Comparison of ENCODE assay signal across 15 cellular contexts in the genomic region with DNA sequence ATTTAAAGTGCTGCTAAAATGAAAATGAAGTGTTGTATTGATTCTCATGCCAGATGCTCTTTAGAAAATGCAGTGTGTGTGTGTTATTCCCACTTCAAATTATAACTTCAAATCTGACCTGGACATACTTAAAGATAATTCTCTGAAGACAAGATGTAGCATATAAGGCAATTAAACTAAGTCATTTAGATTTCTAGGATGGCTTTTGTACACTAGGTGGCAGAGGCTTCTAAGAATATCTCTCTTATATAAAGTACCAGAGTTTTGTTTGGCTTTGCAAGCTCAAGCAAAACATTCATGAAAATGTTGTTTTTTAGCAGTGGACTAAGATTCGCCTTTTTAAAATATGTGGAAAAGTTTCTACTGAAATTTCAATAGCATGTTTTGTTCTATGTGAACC.
DNase-seq lines count a peak whose midpoint lies in the region; ATAC-seq and TF ChIP-seq lines count a peak whose summit lies in the region.
"Had no signal": no experiment of that assay in that cellular context is flagged by ENCODE, and none has a peak within 500 bp of the region (broad histone marks: within the 10 kb centered on the region; RNA-seq: fewer than 3 reads in every experiment).

No MANE protein-coding gene starts in this region.

- no peak overlapping the region for H3K4me3 Mint-ChIP-seq in chondrocyte (ENCODE audit: unreplicated experiment)
- H3K4me3 Mint-ChIP-seq: activated CD4-positive, alpha-beta T cell treated with anti-CD3 and anti-CD28 coated beads, Interleukin-2, amount 10 ng/mL, durations not matched to agents 7 days and 5 days; activated T-cell treated with anti-CD3 and anti-CD28 coated beads, Interleukin-2, amount 50 U/mL, for 72 hours had no signal

- H3K9me3 ChIP-seq in left ventricle myocardium inferior (replicated peaks) (no peaks in the 10 kb centered on the region), OCI-LY3 (ENCODE audit: insufficient read depth, low read length) (no peaks in the 10 kb centered on the region), transverse colon (no peaks in the 10 kb centered on the region)
- H3K9me3 ChIP-seq: psoas muscle, uterus had no signal

- in situ Hi-C loops in transverse colon (cut with MboI; ENCODE audit: low pct_ligation_motif_present in 1 of 4, low pct_unique_long_range_greater_than_20kb in 1 of 4, low sequenced_read_pairs in 3 of 4) = no loop called here

- H3K4me3 ChIP-seq in left ventricle myocardium inferior (no peak overlapping the region), OCI-LY3 (ENCODE audit: low read length) (no peak overlapping the region), transverse colon (no peak overlapping the region)
- H3K4me3 ChIP-seq: psoas muscle, uterus had no signal

- intact Hi-C loops in left ventricle myocardium inferior (cut with micrococcal nuclease) (no loop called here), left ventricle myocardium superior (cut with micrococcal nuclease) (no loop called here), transverse colon (cut with DNase I; ENCODE audit: low total_unique reads) (no loop called here)

- peaks cover 3% of the 10 kb centered on the region for H3K4me1 Mint-ChIP-seq in chondrocyte (ENCODE audit: low read depth)
- H3K4me1 Mint-ChIP-seq: activated CD4-positive, alpha-beta T cell treated with anti-CD3 and anti-CD28 coated beads, Interleukin-2, amount 10 ng/mL, durations not matched to agents 7 days and 5 days had no signal

- peaks cover 4% of the 10 kb centered on the region for H3K27me3 Mint-ChIP-seq in chondrocyte (ENCODE audit: low read depth)
- H3K27me3 Mint-ChIP-seq: activated CD4-positive, alpha-beta T cell treated with anti-CD3 and anti-CD28 coated beads, Interleukin-2, amount 10 ng/mL, durations not matched to agents 7 days and 5 days had no signal

- H3K4me1 ChIP-seq in left ventricle myocardium inferior (no peaks in the 10 kb centered on the region), OCI-LY3 (ENCODE audit: low read length) (no peaks in the 10 kb centered on the region), transverse colon (no peaks in the 10 kb centered on the region)
- H3K4me1 ChIP-seq: psoas muscle, uterus had no signal

- no peaks in the 10 kb centered on the region for H3K79me2 ChIP-seq in OCI-LY3 (ENCODE audit: low read length)

- no peak overlapping the region for H3K27ac Mint-ChIP-seq in chondrocyte (ENCODE audit: unreplicated experiment)
- H3K27ac Mint-ChIP-seq: activated CD4-positive, alpha-beta T cell treated with anti-CD3 and anti-CD28 coated beads, Interleukin-2, amount 10 ng/mL, durations not matched to agents 7 days and 5 days; activated T-cell treated with anti-CD3 and anti-CD28 coated beads, Interleukin-2, amount 50 U/mL, for 72 hours had no signal

- H3K36me3 ChIP-seq in left ventricle myocardium inferior (no peaks in the 10 kb centered on the region), OCI-LY3 (replicated peaks; ENCODE audit: low read depth, low read length) (no peaks in the 10 kb centered on the region), transverse colon (no peaks in the 10 kb centered on the region)
- H3K36me3 ChIP-seq: uterus had no signal

- 67 to 69% methylated on average over 1 of the region's 1 CpG for WGBS in transverse colon (ENCODE audit: low coverage in 1 of 2), 2 donors

- H3K27me3 ChIP-seq in left ventricle myocardium inferior (ENCODE audit: low read depth) (no peaks in the 10 kb centered on the region), OCI-LY3 (ENCODE audit: low read depth, low read length) (no peaks in the 10 kb centered on the region), transverse colon (no peaks in the 10 kb centered on the region)
- H3K27me3 ChIP-seq: uterus had no signal

- no peak for TF ChIP-seq POLR2A in transverse colon (IDR thresholded peaks at IDR 0.05)

- H3K9ac ChIP-seq in OCI-LY3 (ENCODE audit: low read length) = no peak overlapping the region

- no peaks in the 10 kb centered on the region for H3K9me3 Mint-ChIP-seq in chondrocyte (ENCODE audit: low read depth)
- H3K9me3 Mint-ChIP-seq: activated CD4-positive, alpha-beta T cell treated with anti-CD3 and anti-CD28 coated beads, Interleukin-2, amount 10 ng/mL, durations not matched to agents 7 days and 5 days; activated T-cell treated with anti-CD3 and anti-CD28 coated beads, Interleukin-2, amount 50 U/mL, for 72 hours had no signal

- no peak for ATAC-seq in left ventricle myocardium superior
- ATAC-seq: activated T-cell treated with anti-CD3 and anti-CD28 coated beads, Interleukin-2, amount 50 U/mL, for 72 hours; psoas muscle had no signal

- H2AFZ ChIP-seq in OCI-LY3 (ENCODE audit: low read depth, low read length) = no peak overlapping the region

- H4K20me1 ChIP-seq in OCI-LY3 (ENCODE audit: insufficient read depth, low read length) = no peaks in the 10 kb centered on the region

- TF ChIP-seq EP300 in transverse colon (IDR thresholded peaks at IDR 0.05; ENCODE audit: low read depth) = no peak

- TF ChIP-seq CTCF in left ventricle myocardium inferior (IDR thresholded peaks at IDR 0.05; ENCODE audit: borderline replicate concordance) (peak; percentile 42), OCI-LY3 (IDR thresholded peaks at IDR 0.05; ENCODE audit: low read depth, low read length) (peak; percentile 55), chondrocyte (IDR thresholded peaks at IDR 0.05) (peak; percentile 71), transverse colon (IDR thresholded peaks at IDR 0.05) (no peak)

- no peaks in the 10 kb centered on the region for H3K36me3 Mint-ChIP-seq in chondrocyte (ENCODE audit: low read depth)

- DNase-seq in left ventricle myocardium inferior (no peak), left ventricle myocardium superior (no peak), chondrocyte (ENCODE audit: low spot score) (no peak), superior temporal gyrus (ENCODE audit: extremely low spot score) (peak; percentile 53), SIG-M5 (lab: John Stamatoyannopoulos, UW) (no peak), transverse colon (no peak)
- DNase-seq in stimulated activated CD8-positive, alpha-beta memory T cell treated with anti-CD3 and anti-CD28 coated beads, Interleukin-4, amount 100 ng/mL, for 48 hours = no peak
- DNase-seq: activated CD4-positive, alpha-beta T cell treated with anti-CD3 and anti-CD28 coated beads, Interleukin-2, amount 10 ng/mL, durations not matched to agents 7 days and 5 days; activated T-cell treated with anti-CD3 and anti-CD28 coated beads, Interleukin-2, amount 50 U/mL, for 72 hours; DMS79 treated with DMSO at 0.1 percent for 48 hours; foreskin fibroblast; NCI-H187; psoas muscle; uterus had no signal

- H3K27ac ChIP-seq in left ventricle myocardium inferior (replicated peaks) (no peak overlapping the region), OCI-LY3 (ENCODE audit: low read length) (no peak overlapping the region), transverse colon (no peak overlapping the region)
- H3K27ac ChIP-seq: psoas muscle, uterus had no signal

- no peak overlapping the region for H3K4me2 ChIP-seq in OCI-LY3 (ENCODE audit: low read length)

Comparison
In these comparisons a context has a peak if more than half of its experiments do, and no peak if none do; other contexts are left out.
1. CTCF ChIP-seq: peak in left ventricle myocardium inferior (single experiment), OCI-LY3 (single experiment) and chondrocyte (single experiment); none in transverse colon (0 of 5).